ENCODE assay signal across 9 cellular contexts in genomic region chr2:10864888-10865551, GRCh38. TPM values are rescaled to one million over a fixed set of nuclear protein-coding genes. Genes with fewer than 3 reads are reported as not detected.
DNase-seq lines count a peak whose midpoint lies in the region; ATAC-seq and TF ChIP-seq lines count a peak whose summit lies in the region.
"Had no signal": no experiment of that assay in that cellular context is flagged by ENCODE, and none has a peak within 500 bp of the region (broad histone marks: within the 10 kb centered on the region; RNA-seq: fewer than 3 reads in every experiment).

No MANE protein-coding gene starts in this region.

- no peaks in the 10 kb centered on the region for H3K9me3 Mint-ChIP-seq in endothelial cell (ENCODE audit: unreplicated experiment)
- H3K9me3 Mint-ChIP-seq in chondrocyte (ENCODE audit: low read depth): no peaks in the 10 kb centered on the region
- H3K9me3 Mint-ChIP-seq in nephron progenitor cell: no peaks in the 10 kb centered on the region
- H3K9me3 Mint-ChIP-seq: stimulated activated naive CD8-positive, alpha-beta T cell treated with anti-CD3 and anti-CD28 coated beads, Interleukin-15, Interleukin-2, amounts not matched to agents 100 ng/mL and 50 ng/mL, for 24 hours had no signal

- peak overlapping the region; percentile 32; the same call in 1 of the 2 replicates for H3K27ac ChIP-seq in KMS-11

- no peaks in the 10 kb centered on the region; the same call in 1 of the 2 replicates for H3K27me3 ChIP-seq in KMS-11 (ENCODE audit: insufficient read depth, low read depth)

- peak; percentile 94 for ATAC-seq in GM21576 (IDR thresholded peaks at IDR 0.05; ENCODE audit: unreplicated experiment)

- H3K4me1 Mint-ChIP-seq in endothelial cell (ENCODE audit: unreplicated experiment) (no peaks in the 10 kb centered on the region), chondrocyte (ENCODE audit: low read depth) (peaks cover 8% of the 10 kb centered on the region), nephron progenitor cell (peaks cover 29% of the 10 kb centered on the region)

- DNase-seq in NOMO-1 (lab: John Stamatoyannopoulos, UW; ENCODE audit: unreplicated experiment in 2 of 2): peak; percentile 16 to 50
- DNase-seq in NOMO-1 treated with dmso at 0.1 percent for 144 hours (lab: John Stamatoyannopoulos, UW; ENCODE audit: unreplicated experiment): no peak
- no peak for DNase-seq in endothelial cell (ENCODE audit: low spot score)
- no peak for DNase-seq in chondrocyte (ENCODE audit: low spot score)
- DNase-seq in nephron progenitor cell: no peak
- no peak for DNase-seq in cortex of kidney (lab: John Stamatoyannopoulos, UW)

- no peaks in the 10 kb centered on the region for H3K79me2 ChIP-seq in KMS-11 (ENCODE audit: insufficient read depth, low read depth)

- no peaks in the 10 kb centered on the region for H3K36me3 Mint-ChIP-seq in endothelial cell (ENCODE audit: low read depth, unreplicated experiment)
- no peaks in the 10 kb centered on the region for H3K36me3 Mint-ChIP-seq in chondrocyte (ENCODE audit: low read depth)
- H3K36me3 Mint-ChIP-seq in nephron progenitor cell (ENCODE audit: low read depth): no peaks in the 10 kb centered on the region

- H4K20me1 ChIP-seq in KMS-11 (ENCODE audit: insufficient read depth): no peaks in the 10 kb centered on the region

- peak overlapping the region; percentile 53 for H2AFZ ChIP-seq in KMS-11 (ENCODE audit: low read depth)

- peak; percentile 77 for TF ChIP-seq CTCF in KMS-11 (conservative IDR thresholded peaks at IDR 0.05; ENCODE audit: low read depth, low read length)
- TF ChIP-seq CTCF in endothelial cell (IDR thresholded peaks at IDR 0.05; ENCODE audit: unreplicated experiment): peak; percentile 22
- TF ChIP-seq CTCF in chondrocyte (IDR thresholded peaks at IDR 0.05): no peak
- no peak for TF ChIP-seq CTCF in nephron progenitor cell (IDR thresholded peaks at IDR 0.05)

- H3K36me3 ChIP-seq in KMS-11 (ENCODE audit: insufficient read depth): no peaks in the 10 kb centered on the region

- no peak overlapping the region for H3K4me3 Mint-ChIP-seq in endothelial cell (ENCODE audit: unreplicated experiment)
- H3K4me3 Mint-ChIP-seq in chondrocyte (ENCODE audit: unreplicated experiment): no peak overlapping the region
- H3K4me3 Mint-ChIP-seq in nephron progenitor cell: no peak overlapping the region
- H3K4me3 Mint-ChIP-seq: stimulated activated naive CD8-positive, alpha-beta T cell treated with anti-CD3 and anti-CD28 coated beads, Interleukin-15, Interleukin-2, amounts not matched to agents 100 ng/mL and 50 ng/mL, for 24 hours had no signal

- H3K4me3 ChIP-seq in KMS-11 (IDR thresholded peaks at IDR 0.05; ENCODE audit: insufficient read depth, low read depth, low read length): no peak overlapping the region

- H3K4me1 ChIP-seq in KMS-11 (ENCODE audit: low read depth, poor library complexity, severe bottlenecking): peaks cover 31% of the 10 kb centered on the region

- H3K27me3 Mint-ChIP-seq in endothelial cell (ENCODE audit: unreplicated experiment) (peaks cover 9% of the 10 kb centered on the region), chondrocyte (ENCODE audit: low read depth) (peaks cover 20% of the 10 kb centered on the region), nephron progenitor cell (ENCODE audit: low read depth, poor library complexity) (peaks cover 38% of the 10 kb centered on the region)

- H3K27ac Mint-ChIP-seq in endothelial cell (ENCODE audit: unreplicated experiment) (no peak overlapping the region), chondrocyte (ENCODE audit: unreplicated experiment) (no peak overlapping the region), nephron progenitor cell (no peak overlapping the region)
- H3K27ac Mint-ChIP-seq: stimulated activated naive CD8-positive, alpha-beta T cell treated with anti-CD3 and anti-CD28 coated beads, Interleukin-15, Interleukin-2, amounts not matched to agents 100 ng/mL and 50 ng/mL, for 24 hours had no signal

- H3K9ac ChIP-seq in KMS-11: peak overlapping the region; percentile 22; the same call in 1 of the 2 replicates

- H3K4me2 ChIP-seq in KMS-11: peak overlapping the region; percentile 95

RNA-seq across cellular contexts. Expression of gene KCNF1, which starts 46.7 kb away (rescaled TPM):
- total RNA-seq in endothelial cell (ENCODE audit: unreplicated experiment) (8.4 TPM), chondrocyte (not detected in 3 replicates)

RNA-seq across cellular contexts. Expression of gene PDIA6, which starts 52.4 kb away (rescaled TPM):
- total RNA-seq in endothelial cell (ENCODE audit: unreplicated experiment) (292 TPM), chondrocyte (196 to 412 TPM (median 198 TPM) in 3 replicates)

Comparison
In these comparisons a context has a peak if more than half of its experiments do, and no peak if none do; other contexts are left out.
1. DNase-seq: peak in NOMO-1 (2 of 2); none in NOMO-1 treated with dmso at 0.1 percent for 144 hours (single experiment), endothelial cell (single experiment), chondrocyte (single experiment), nephron progenitor cell (single experiment) and cortex of kidney (single experiment).
2. CTCF ChIP-seq: peak in KMS-11 (single experiment) and endothelial cell (single experiment); none in chondrocyte (single experiment) and nephron progenitor cell (single experiment).